Comparison of ENCODE assay signal across 24 cellular contexts in the genomic region with DNA sequence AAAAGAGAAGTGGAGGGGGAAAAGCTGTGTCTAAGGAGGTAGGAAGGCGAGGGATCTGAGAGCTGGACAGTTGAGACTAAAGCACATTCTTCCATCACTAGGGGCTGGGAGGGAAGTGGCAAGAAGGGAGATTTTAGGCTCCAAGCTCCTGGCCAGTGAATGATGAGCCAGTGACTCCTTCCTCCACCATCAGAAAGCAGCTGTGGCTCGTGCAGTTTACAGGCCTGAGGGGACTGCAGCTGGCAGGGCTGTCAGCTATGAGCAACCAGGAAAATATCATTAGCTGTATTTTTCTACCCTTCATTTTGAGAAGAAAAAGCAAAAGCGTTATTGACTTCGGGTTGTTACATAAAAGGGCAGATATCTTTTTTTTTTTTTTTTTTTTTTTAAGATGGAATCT.
"Had no signal": no experiment of that assay in that cellular context is flagged by ENCODE, and none has a peak within 500 bp of the region (broad histone marks: within the 10 kb centered on the region; RNA-seq: fewer than 3 reads in every experiment).

No MANE protein-coding gene starts in this region.

- H3K27ac Mint-ChIP-seq: effector memory CD8-positive, alpha-beta T cell; natural killer cell; stimulated activated naive B cell treated with anti-CD40 and anti-IgM and Interleukin-4, amounts not matched to agents 10 μg/mL and 1 μg/mL and 100 μg/mL, for 72 hours; stimulated activated naive CD8-positive, alpha-beta T cell treated with anti-CD3 and anti-CD28 coated beads, Interleukin-15, Interleukin-2, amounts not matched to agents 100 ng/mL and 50 ng/mL, for 24 hours had no signal

- H3K9me3 ChIP-seq: heart right ventricle, left ventricle myocardium inferior, lower lobe of right lung, ovary, psoas muscle, suprapubic skin, transverse colon, vagina had no signal

- DNase-seq: cortex of kidney; effector memory CD8-positive, alpha-beta T cell; foreskin melanocyte; glutamatergic neuron; heart right ventricle; hippocampal formation; kidney glomerular epithelial cell; left colon; left ventricle myocardium inferior; lower lobe of right lung; natural killer cell; occipital lobe; ovary; posterior cingulate gyrus; psoas muscle; right cardiac atrium; small intestine; stimulated activated CD4-positive, alpha-beta T cell treated with anti-CD3 and anti-CD28 coated beads, Interleukin-15, amount 100 ng/mL, for 24 hours; stimulated activated CD4-positive, alpha-beta T cell treated with anti-CD3 and anti-CD28 coated beads, Interleukin-2, amount 100 ng/mL, for 48 hours; stimulated activated naive B cell treated with anti-CD40 and anti-IgM and Interleukin-4, amounts not matched to agents 10 μg/mL and 1 μg/mL and 100 μg/mL, for 72 hours; transverse colon had no signal

- H3K9me3 Mint-ChIP-seq: effector memory CD8-positive, alpha-beta T cell; natural killer cell; stimulated activated naive B cell treated with anti-CD40 and anti-IgM and Interleukin-4, amounts not matched to agents 10 μg/mL and 1 μg/mL and 100 μg/mL, for 72 hours; stimulated activated naive CD8-positive, alpha-beta T cell treated with anti-CD3 and anti-CD28 coated beads, Interleukin-15, Interleukin-2, amounts not matched to agents 100 ng/mL and 50 ng/mL, for 24 hours had no signal

- ATAC-seq: effector memory CD8-positive, alpha-beta T cell; left colon; lower lobe of right lung; natural killer cell; psoas muscle; right cardiac atrium; stimulated activated naive B cell treated with anti-CD40 and anti-IgM and Interleukin-4, amounts not matched to agents 10 μg/mL and 1 μg/mL and 100 μg/mL, for 72 hours had no signal

- H3K4me3 Mint-ChIP-seq: effector memory CD8-positive, alpha-beta T cell; natural killer cell; stimulated activated naive B cell treated with anti-CD40 and anti-IgM and Interleukin-4, amounts not matched to agents 10 μg/mL and 1 μg/mL and 100 μg/mL, for 72 hours; stimulated activated naive CD8-positive, alpha-beta T cell treated with anti-CD3 and anti-CD28 coated beads, Interleukin-15, Interleukin-2, amounts not matched to agents 100 ng/mL and 50 ng/mL, for 24 hours had no signal

- H3K36me3 Mint-ChIP-seq: natural killer cell; stimulated activated naive B cell treated with anti-CD40 and anti-IgM and Interleukin-4, amounts not matched to agents 10 μg/mL and 1 μg/mL and 100 μg/mL, for 72 hours had no signal

- H3K4me1 ChIP-seq: heart right ventricle, left ventricle myocardium inferior, lower lobe of right lung, psoas muscle, suprapubic skin, transverse colon, vagina had no signal

- H3K4me3 ChIP-seq: heart right ventricle, left ventricle myocardium inferior, lower lobe of right lung, ovary, psoas muscle, suprapubic skin, transverse colon, vagina had no signal

- H3K27ac ChIP-seq: heart right ventricle, left ventricle myocardium inferior, lower lobe of right lung, ovary, psoas muscle, suprapubic skin, transverse colon, vagina had no signal

- H3K27me3 ChIP-seq: ovary, suprapubic skin, transverse colon, vagina had no signal

- H3K36me3 ChIP-seq: heart right ventricle, left ventricle myocardium inferior, lower lobe of right lung, ovary, suprapubic skin, transverse colon, vagina had no signal

- H3K4me1 Mint-ChIP-seq: natural killer cell; stimulated activated naive B cell treated with anti-CD40 and anti-IgM and Interleukin-4, amounts not matched to agents 10 μg/mL and 1 μg/mL and 100 μg/mL, for 72 hours had no signal
